In the genomic region with DNA sequence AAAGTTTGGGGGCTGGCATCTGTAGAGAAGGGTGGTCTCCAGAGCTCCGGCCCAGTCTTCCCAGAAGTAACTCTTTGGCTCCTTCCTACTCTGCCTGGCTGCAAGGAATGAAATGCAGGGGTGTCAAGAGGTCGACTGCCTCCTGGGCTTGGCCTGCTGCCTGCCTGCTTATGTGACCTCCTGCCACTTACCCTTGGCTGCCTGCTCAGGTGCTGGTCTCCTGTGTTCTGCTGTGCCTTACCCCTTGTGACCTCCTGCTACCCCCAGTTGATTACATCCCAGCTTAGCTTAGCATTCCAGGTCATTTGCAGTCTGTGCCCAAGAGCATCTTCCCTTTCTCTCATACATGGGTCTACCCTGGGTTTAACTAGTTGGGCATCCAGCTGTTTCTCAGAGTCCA, we compare ENCODE assay signal across 19 cellular contexts.
"Had no signal": no experiment of that assay in that cellular context is flagged by ENCODE, and none has a peak within 500 bp of the region (broad histone marks: within the 10 kb centered on the region; RNA-seq: fewer than 3 reads in every experiment).

No MANE protein-coding gene starts in this region.

- H3K4me1 ChIP-seq: SJSA1 had no signal

- H3K27me3 ChIP-seq: MG63, SJSA1 had no signal

- H3K4me3 ChIP-seq: MG63, SJSA1, SK-N-MC had no signal

- DNase-seq: MG63, NCI-H1092 treated with DMSO at 0.1 percent for 48 hours, NCI-H1436, NCI-H187, NCI-H2029, NCI-H2081 treated with DMSO at 0.1 percent for 48 hours, NCI-H2171, NCI-H226, NCI-H446, NCI-H510A, NCI-H524 treated with DMSO at 0.1 percent for 48 hours, NCI-H69, NCI-H774, Right ventricle myocardium superior, RPMI8226, SIG-M5 had no signal

- H3K27ac ChIP-seq: HL-60, SJSA1, SK-N-MC had no signal

- H3K9me3 ChIP-seq: MG63, SJSA1 had no signal

- H3K36me3 ChIP-seq: MG63, SJSA1 had no signal
